ENCODE assay signal across 8 cellular contexts in the genomic region with DNA sequence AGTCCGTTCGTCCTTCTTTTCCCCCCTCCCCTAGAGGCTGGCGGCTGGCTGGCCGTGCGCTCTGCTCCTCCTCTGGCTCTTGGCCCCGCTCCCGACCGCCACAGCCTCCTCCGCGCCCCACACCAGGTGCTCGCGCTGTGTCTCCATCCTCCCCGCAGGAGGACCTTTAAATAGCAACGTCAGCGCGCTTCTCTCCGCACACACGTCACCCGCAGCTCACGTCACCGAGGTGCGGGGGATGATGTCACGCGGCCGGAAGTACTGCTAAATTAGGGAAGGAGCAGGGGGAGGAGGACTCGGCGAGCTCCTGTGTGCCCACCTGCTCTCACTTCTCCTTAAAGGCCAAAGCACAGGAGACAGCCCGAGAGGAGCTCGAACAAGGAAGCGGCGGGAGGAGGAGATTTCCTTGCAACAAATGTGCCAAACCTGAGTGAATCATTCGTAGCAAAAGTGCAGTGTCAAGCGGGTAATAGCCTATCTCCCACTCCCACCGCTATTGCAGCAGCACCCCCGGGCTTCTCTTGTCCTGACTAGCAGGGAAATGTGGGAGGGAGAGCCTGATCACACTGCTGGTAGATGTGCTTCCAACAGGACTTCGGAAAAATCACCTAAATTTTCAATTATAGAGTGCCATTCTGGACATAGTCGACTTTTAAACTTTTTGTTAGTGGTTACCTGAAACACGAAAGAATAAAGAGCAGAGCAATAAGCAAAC. TPM values are rescaled to one million over a fixed set of nuclear protein-coding genes. Genes with fewer than 3 reads are reported as not detected.
DNase-seq lines count a peak whose midpoint lies in the region; ATAC-seq and TF ChIP-seq lines count a peak whose summit lies in the region.

No MANE protein-coding gene starts in this region.

- H3K27me3 Mint-ChIP-seq in GM23338 (ENCODE audit: insufficient read depth, low read depth, poor library complexity) (peaks cover 3% of the 10 kb centered on the region), natural killer cell (ENCODE audit: low read depth in 2 of 2) (peaks cover 24 to 32% of the 10 kb centered on the region in 2 donors)

- peaks cover 13% of the 10 kb centered on the region for H4K20me1 ChIP-seq in GM23338 (replicated peaks; ENCODE audit: insufficient read depth)

- H3K4me2 ChIP-seq in GM23338: peak overlapping the region; percentile 84

- H2AFZ ChIP-seq in GM23338: peak overlapping the region; percentile 78

- TF ChIP-seq CTCF in GM23338 (conservative IDR thresholded peaks at IDR 0.05; ENCODE audit: low read depth in 2 of 2): no peak
- no peak for TF ChIP-seq CTCF in natural killer cell (IDR thresholded peaks at IDR 0.05)

- no peaks in the 10 kb centered on the region for H3K27me3 ChIP-seq in GM23338 (ENCODE audit: insufficient read depth)

- H3K9me3 Mint-ChIP-seq in GM23338 (no peaks in the 10 kb centered on the region), natural killer cell (no peaks in the 10 kb centered on the region)

- H3K4me1 ChIP-seq in GM23338 (ENCODE audit: insufficient read depth): peaks cover 25% of the 10 kb centered on the region

- intact Hi-C loops in natural killer cell (cut with micrococcal nuclease): loop anchor here (5.0 to 10.0 kb wide), 4 partner anchors 48 to 743 kb away; partner anchors contain the start of genes JMY, SERINC5 and TENT2

- H3K4me1 Mint-ChIP-seq in GM23338: peaks cover 38% of the 10 kb centered on the region
- H3K4me1 Mint-ChIP-seq in natural killer cell: peaks cover 23 to 25% of the 10 kb centered on the region in 2 donors

- H3K36me3 Mint-ChIP-seq in GM23338 (ENCODE audit: low read depth) (no peaks in the 10 kb centered on the region), natural killer cell (no peaks in the 10 kb centered on the region)

- peak overlapping the region; percentile 76 for H3K4me3 ChIP-seq in GM23338

- H3K27ac ChIP-seq in GM23338 (ENCODE audit: low read depth): peak overlapping the region; percentile 79

- DNase-seq in Daoy (ENCODE audit: low read depth) (peak; percentile 92), GM23338 (ENCODE audit: low spot score) (peak; percentile 97), Kasumi-1 (lab: John Stamatoyannopoulos, UW) (peak; percentile 85 to 87), RPMI8226 (peak; percentile 99), fibroblast of peridontal ligament (ENCODE audit: extremely low read depth) (peak; percentile 91), natural killer cell (peak; percentile 90)
- DNase-seq in activated T-helper 9 cell treated with anti-CD3 and anti-CD28 coated beads, Interleukin-2, amount 50 U/mL, for 16 hours (ENCODE audit: low read depth): peak; percentile 82
- peak; percentile 82 for DNase-seq in stimulated activated naive CD4-positive, alpha-beta T cell treated with Interleukin-2 at 50 U/mL for 16 hours (lab: John Stamatoyannopoulos, UW)

- ATAC-seq in GM23338: peak; percentile 60
- ATAC-seq in natural killer cell: peak; percentile 78 to 90 (median 82)

- no peaks in the 10 kb centered on the region for H3F3A ChIP-seq in GM23338 (replicated peaks; ENCODE audit: low read depth)

- H3K79me2 ChIP-seq in GM23338 (replicated peaks; ENCODE audit: insufficient read depth): peaks cover 34% of the 10 kb centered on the region

- no peaks in the 10 kb centered on the region for H3K9me2 ChIP-seq in GM23338 (ENCODE audit: insufficient read depth)

- no peaks in the 10 kb centered on the region for H3K36me3 ChIP-seq in GM23338 (ENCODE audit: insufficient read depth)

- peak overlapping the region; percentile 98 for H3K27ac Mint-ChIP-seq in GM23338
- H3K27ac Mint-ChIP-seq in natural killer cell: peak overlapping the region; percentile 97 to 99

- H3K4me3 Mint-ChIP-seq in GM23338 (peak overlapping the region; percentile 90), natural killer cell (peak overlapping the region; percentile 100)

TF ChIP-seq in GM23338, 12 proteins besides CTCF, POLR2A, EP300 and RAD21 (continues in another document):
- TF ChIP-seq STAT1 (IDR thresholded peaks at IDR 0.05; ENCODE audit: unreplicated experiment) (no peak), CREB1 (CRISPR knock-in tag; IDR thresholded peaks at IDR 0.05; ENCODE audit: low read depth) (peak; percentile 99), ZNF331 (CRISPR knock-in tag; IDR thresholded peaks at IDR 0.05; ENCODE audit: low read depth) (no peak), REST (IDR thresholded peaks at IDR 0.05; ENCODE audit: unreplicated experiment) (no peak)

RNA-seq across cellular contexts. Expression of gene HOMER1, which starts 0.6 kb away (rescaled TPM):
- total RNA-seq in Daoy (2014; rRNA removed; shearing (Covaris generic)): 8.1 and 12.2 TPM in 2 replicates
- total RNA-seq in GM23338 (2014; rRNA removed; shearing (Covaris generic)): 45.1 and 46.3 TPM in 2 replicates
- 77.9 and 80.3 TPM in 2 replicates for polyA plus RNA-seq in GM23338 (2016; fragmentation: Nextera tagmentation; extraction: Ambion mirVana)
- total RNA-seq in natural killer cell: 1 to 10 TPM; 3.1 to 5.4 (median 4.3) TPM

Comparison
In these comparisons a context has a peak if more than half of its experiments do, and no peak if none do; other contexts are left out.
1. Peak in every context shown above with its lines: DNase-seq, ATAC-seq, H3K4me3 ChIP-seq and H3K27ac ChIP-seq.